1 cellular context compared by ENCODE assay signal in the genomic region with DNA sequence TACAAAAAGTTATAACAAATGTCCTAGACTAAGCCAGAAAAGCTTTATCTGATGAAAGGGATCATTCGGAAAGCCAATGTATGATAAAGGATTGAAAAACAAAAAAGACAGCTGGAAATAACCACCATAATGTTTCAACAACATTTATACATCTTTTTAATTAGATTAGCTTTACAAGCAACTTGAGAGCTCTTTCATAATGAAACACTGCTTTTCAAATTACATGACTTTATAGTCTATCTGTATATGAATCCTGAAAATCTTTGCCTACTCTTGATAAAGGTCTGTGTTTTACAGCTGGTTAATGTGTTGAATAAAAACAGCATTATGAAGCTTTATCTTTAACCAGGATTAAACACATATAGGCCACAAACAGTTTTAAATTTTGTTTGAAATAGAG.
A peak's percentile ranks its signal among the peaks of the same experiment; 100 is the strongest.
TF ChIP-seq lines count a peak whose summit lies in the region.

No MANE protein-coding gene starts in this region.

TF ChIP-seq in HEK293, 187 proteins besides CTCF, POLR2A, EP300 and RAD21 (continued from another document):
- TF ChIP-seq, protein P1, sequence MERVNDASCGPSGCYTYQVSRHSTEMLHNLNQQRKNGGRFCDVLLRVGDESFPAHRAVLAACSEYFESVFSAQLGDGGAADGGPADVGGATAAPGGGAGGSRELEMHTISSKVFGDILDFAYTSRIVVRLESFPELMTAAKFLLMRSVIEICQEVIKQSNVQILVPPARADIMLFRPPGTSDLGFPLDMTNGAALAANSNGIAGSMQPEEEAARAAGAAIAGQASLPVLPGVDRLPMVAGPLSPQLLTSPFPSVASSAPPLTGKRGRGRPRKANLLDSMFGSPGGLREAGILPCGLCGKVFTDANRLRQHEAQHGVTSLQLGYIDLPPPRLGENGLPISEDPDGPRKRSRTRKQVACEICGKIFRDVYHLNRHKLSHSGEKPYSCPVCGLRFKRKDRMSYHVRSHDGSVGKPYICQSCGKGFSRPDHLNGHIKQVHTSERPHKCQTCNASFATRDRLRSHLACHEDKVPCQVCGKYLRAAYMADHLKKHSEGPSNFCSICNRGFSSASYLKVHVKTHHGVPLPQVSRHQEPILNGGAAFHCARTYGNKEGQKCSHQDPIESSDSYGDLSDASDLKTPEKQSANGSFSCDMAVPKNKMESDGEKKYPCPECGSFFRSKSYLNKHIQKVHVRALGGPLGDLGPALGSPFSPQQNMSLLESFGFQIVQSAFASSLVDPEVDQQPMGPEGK (tag by site-specific recombination; IDR thresholded peaks at IDR 0.05) = no peak
- TF ChIP-seq ZEB2 (tag by site-specific recombination; IDR thresholded peaks at IDR 0.05) (peak; percentile 36; the same call in 1 of the 2 replicates), OSR2 (tag by site-specific recombination; IDR thresholded peaks at IDR 0.05) (peak; percentile 64; the same call in 1 of the 2 replicates), ZNF416 (tag by site-specific recombination; IDR thresholded peaks at IDR 0.05) (no peak), OVOL3 (tag by site-specific recombination; IDR thresholded peaks at IDR 0.05) (peak; percentile 72; the same call in 1 of the 2 replicates), ZBTB17 (tag by site-specific recombination; IDR thresholded peaks at IDR 0.05) (no peak), FEZF1 (tag by site-specific recombination; IDR thresholded peaks at IDR 0.05) (peak; percentile 79), SCRT1 (tag by site-specific recombination; IDR thresholded peaks at IDR 0.05; ENCODE audit: borderline replicate concordance) (peak; percentile 50; the same call in 1 of the 2 replicates), ZBTB21 (tag by site-specific recombination; IDR thresholded peaks at IDR 0.05) (no peak), ZFHX2 (tag by site-specific recombination; conservative IDR thresholded peaks at IDR 0.05) (no peak), BCL11A (tag by site-specific recombination; IDR thresholded peaks at IDR 0.05; ENCODE audit: low read depth) (0 out of 2 replicates have a peak, but pooled peaks have one; percentile 59), IKZF3 (tag by site-specific recombination; IDR thresholded peaks at IDR 0.05) (peak; percentile 17; the same call in 1 of the 2 replicates), ZNF184 (tag by site-specific recombination; IDR thresholded peaks at IDR 0.05) (no peak), ZXDB (tag by site-specific recombination; IDR thresholded peaks at IDR 0.05) (peak; percentile 45), HOXC10 (CRISPR knock-in tag; IDR thresholded peaks at IDR 0.05) (no peak), ZNF146 (tag by site-specific recombination; IDR thresholded peaks at IDR 0.05) (no peak), BCL11B (tag by site-specific recombination; IDR thresholded peaks at IDR 0.05; ENCODE audit: low read depth) (peak; percentile 69), GFI1B (tag by site-specific recombination; IDR thresholded peaks at IDR 0.05) (no peak), ZNF214 (tag by site-specific recombination; IDR thresholded peaks at IDR 0.05; ENCODE audit: borderline replicate concordance) (no peak), ZNF514 (tag by site-specific recombination; IDR thresholded peaks at IDR 0.05) (no peak), ZNF140 (tag by site-specific recombination; IDR thresholded peaks at IDR 0.05) (no peak), ZNF404 (tag by site-specific recombination; IDR thresholded peaks at IDR 0.05) (no peak), ZNF132 (tag by site-specific recombination; IDR thresholded peaks at IDR 0.05; ENCODE audit: borderline replicate concordance) (no peak), ZNF560 (tag by site-specific recombination; IDR thresholded peaks at IDR 0.05; ENCODE audit: borderline replicate concordance) (no peak), ZNF837 (tag by site-specific recombination; IDR thresholded peaks at IDR 0.05) (no peak), ZNF133 (tag by site-specific recombination; IDR thresholded peaks at IDR 0.05) (no peak), ZNF2 (tag by site-specific recombination; IDR thresholded peaks at IDR 0.05) (no peak)
- TF ChIP-seq, protein P2, sequence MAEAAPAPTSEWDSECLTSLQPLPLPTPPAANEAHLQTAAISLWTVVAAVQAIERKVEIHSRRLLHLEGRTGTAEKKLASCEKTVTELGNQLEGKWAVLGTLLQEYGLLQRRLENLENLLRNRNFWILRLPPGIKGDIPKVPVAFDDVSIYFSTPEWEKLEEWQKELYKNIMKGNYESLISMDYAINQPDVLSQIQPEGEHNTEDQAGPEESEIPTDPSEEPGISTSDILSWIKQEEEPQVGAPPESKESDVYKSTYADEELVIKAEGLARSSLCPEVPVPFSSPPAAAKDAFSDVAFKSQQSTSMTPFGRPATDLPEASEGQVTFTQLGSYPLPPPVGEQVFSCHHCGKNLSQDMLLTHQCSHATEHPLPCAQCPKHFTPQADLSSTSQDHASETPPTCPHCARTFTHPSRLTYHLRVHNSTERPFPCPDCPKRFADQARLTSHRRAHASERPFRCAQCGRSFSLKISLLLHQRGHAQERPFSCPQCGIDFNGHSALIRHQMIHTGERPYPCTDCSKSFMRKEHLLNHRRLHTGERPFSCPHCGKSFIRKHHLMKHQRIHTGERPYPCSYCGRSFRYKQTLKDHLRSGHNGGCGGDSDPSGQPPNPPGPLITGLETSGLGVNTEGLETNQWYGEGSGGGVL (tag by site-specific recombination; IDR thresholded peaks at IDR 0.05) = no peak
- TF ChIP-seq, protein P3, sequence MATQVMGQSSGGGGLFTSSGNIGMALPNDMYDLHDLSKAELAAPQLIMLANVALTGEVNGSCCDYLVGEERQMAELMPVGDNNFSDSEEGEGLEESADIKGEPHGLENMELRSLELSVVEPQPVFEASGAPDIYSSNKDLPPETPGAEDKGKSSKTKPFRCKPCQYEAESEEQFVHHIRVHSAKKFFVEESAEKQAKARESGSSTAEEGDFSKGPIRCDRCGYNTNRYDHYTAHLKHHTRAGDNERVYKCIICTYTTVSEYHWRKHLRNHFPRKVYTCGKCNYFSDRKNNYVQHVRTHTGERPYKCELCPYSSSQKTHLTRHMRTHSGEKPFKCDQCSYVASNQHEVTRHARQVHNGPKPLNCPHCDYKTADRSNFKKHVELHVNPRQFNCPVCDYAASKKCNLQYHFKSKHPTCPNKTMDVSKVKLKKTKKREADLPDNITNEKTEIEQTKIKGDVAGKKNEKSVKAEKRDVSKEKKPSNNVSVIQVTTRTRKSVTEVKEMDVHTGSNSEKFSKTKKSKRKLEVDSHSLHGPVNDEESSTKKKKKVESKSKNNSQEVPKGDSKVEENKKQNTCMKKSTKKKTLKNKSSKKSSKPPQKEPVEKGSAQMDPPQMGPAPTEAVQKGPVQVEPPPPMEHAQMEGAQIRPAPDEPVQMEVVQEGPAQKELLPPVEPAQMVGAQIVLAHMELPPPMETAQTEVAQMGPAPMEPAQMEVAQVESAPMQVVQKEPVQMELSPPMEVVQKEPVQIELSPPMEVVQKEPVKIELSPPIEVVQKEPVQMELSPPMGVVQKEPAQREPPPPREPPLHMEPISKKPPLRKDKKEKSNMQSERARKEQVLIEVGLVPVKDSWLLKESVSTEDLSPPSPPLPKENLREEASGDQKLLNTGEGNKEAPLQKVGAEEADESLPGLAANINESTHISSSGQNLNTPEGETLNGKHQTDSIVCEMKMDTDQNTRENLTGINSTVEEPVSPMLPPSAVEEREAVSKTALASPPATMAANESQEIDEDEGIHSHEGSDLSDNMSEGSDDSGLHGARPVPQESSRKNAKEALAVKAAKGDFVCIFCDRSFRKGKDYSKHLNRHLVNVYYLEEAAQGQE (tag by site-specific recombination; IDR thresholded peaks at IDR 0.05) = no peak
- TF ChIP-seq, protein P4, sequence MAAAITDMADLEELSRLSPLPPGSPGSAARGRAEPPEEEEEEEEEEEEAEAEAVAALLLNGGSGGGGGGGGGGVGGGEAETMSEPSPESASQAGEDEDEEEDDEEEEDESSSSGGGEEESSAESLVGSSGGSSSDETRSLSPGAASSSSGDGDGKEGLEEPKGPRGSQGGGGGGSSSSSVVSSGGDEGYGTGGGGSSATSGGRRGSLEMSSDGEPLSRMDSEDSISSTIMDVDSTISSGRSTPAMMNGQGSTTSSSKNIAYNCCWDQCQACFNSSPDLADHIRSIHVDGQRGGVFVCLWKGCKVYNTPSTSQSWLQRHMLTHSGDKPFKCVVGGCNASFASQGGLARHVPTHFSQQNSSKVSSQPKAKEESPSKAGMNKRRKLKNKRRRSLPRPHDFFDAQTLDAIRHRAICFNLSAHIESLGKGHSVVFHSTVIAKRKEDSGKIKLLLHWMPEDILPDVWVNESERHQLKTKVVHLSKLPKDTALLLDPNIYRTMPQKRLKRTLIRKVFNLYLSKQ (tag by site-specific recombination; IDR thresholded peaks at IDR 0.05; ENCODE audit: borderline replicate concordance) = no peak
- TF ChIP-seq, protein P5, sequence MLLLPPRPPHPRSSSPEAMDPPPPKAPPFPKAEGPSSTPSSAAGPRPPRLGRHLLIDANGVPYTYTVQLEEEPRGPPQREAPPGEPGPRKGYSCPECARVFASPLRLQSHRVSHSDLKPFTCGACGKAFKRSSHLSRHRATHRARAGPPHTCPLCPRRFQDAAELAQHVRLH (tag by site-specific recombination; IDR thresholded peaks at IDR 0.05) = peak; percentile 62
- TF ChIP-seq, protein P6, sequence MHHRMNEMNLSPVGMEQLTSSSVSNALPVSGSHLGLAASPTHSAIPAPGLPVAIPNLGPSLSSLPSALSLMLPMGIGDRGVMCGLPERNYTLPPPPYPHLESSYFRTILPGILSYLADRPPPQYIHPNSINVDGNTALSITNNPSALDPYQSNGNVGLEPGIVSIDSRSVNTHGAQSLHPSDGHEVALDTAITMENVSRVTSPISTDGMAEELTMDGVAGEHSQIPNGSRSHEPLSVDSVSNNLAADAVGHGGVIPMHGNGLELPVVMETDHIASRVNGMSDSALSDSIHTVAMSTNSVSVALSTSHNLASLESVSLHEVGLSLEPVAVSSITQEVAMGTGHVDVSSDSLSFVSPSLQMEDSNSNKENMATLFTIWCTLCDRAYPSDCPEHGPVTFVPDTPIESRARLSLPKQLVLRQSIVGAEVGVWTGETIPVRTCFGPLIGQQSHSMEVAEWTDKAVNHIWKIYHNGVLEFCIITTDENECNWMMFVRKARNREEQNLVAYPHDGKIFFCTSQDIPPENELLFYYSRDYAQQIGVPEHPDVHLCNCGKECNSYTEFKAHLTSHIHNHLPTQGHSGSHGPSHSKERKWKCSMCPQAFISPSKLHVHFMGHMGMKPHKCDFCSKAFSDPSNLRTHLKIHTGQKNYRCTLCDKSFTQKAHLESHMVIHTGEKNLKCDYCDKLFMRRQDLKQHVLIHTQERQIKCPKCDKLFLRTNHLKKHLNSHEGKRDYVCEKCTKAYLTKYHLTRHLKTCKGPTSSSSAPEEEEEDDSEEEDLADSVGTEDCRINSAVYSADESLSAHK (tag by site-specific recombination; IDR thresholded peaks at IDR 0.05) = no peak; the same call in 1 of the 2 replicates
